Comparison of ENCODE assay signal across 1 cellular context in genomic region chr17:18258356-18259038, GRCh38.
TF ChIP-seq lines count a peak whose summit lies in the region.

TSS of gene FLII (minus strand) at chr17:18258738. CDS start at chr17:18258690, 48 bp downstream.

TF ChIP-seq in HepG2, 621 proteins besides CTCF, POLR2A, EP300 and RAD21 (continued from another document and continues in another):
- peak; percentile 47; the same call in 1 of the 2 replicates for TF ChIP-seq ZNF230 (CRISPR knock-in tag; IDR thresholded peaks at IDR 0.05)
- 0 out of 2 replicates have a peak, but pooled peaks have one; percentile 27 for TF ChIP-seq ZNF460 (CRISPR knock-in tag; IDR thresholded peaks at IDR 0.05; ENCODE audit: borderline replicate concordance)
- peak; percentile 22; the same call in 1 of the 2 replicates for TF ChIP-seq ZNF564 (CRISPR knock-in tag; IDR thresholded peaks at IDR 0.05)
- TF ChIP-seq IKZF5 (CRISPR knock-in tag; IDR thresholded peaks at IDR 0.05): no peak
- TF ChIP-seq REXO4 (CRISPR knock-in tag; IDR thresholded peaks at IDR 0.05; ENCODE audit: borderline replicate concordance): 0 out of 2 replicates have a peak, but pooled peaks have one; percentile 60
- no peak for TF ChIP-seq MEIS1 (CRISPR knock-in tag; IDR thresholded peaks at IDR 0.05; ENCODE audit: borderline replicate concordance)
- TF ChIP-seq, protein P1, sequence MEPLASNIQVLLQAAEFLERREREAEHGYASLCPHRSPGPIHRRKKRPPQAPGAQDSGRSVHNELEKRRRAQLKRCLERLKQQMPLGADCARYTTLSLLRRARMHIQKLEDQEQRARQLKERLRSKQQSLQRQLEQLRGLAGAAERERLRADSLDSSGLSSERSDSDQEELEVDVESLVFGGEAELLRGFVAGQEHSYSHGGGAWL (CRISPR knock-in tag; IDR thresholded peaks at IDR 0.05): peak; percentile 39; the same call in 1 of the 2 replicates
- no peak for TF ChIP-seq SMAD3 (CRISPR knock-in tag; IDR thresholded peaks at IDR 0.05)
- no peak for TF ChIP-seq NFIB (CRISPR knock-in tag; IDR thresholded peaks at IDR 0.05; ENCODE audit: borderline replicate concordance)
- TF ChIP-seq ZBTB46 (CRISPR knock-in tag; IDR thresholded peaks at IDR 0.05; ENCODE audit: borderline replicate concordance): no peak
- peak; percentile 75 for TF ChIP-seq ASH2L (IDR thresholded peaks at IDR 0.05; ENCODE audit: insufficient read length, low read depth, low read length)
- TF ChIP-seq, protein P2, sequence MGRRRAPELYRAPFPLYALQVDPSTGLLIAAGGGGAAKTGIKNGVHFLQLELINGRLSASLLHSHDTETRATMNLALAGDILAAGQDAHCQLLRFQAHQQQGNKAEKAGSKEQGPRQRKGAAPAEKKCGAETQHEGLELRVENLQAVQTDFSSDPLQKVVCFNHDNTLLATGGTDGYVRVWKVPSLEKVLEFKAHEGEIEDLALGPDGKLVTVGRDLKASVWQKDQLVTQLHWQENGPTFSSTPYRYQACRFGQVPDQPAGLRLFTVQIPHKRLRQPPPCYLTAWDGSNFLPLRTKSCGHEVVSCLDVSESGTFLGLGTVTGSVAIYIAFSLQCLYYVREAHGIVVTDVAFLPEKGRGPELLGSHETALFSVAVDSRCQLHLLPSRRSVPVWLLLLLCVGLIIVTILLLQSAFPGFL (CRISPR knock-in tag; IDR thresholded peaks at IDR 0.05): 0 out of 2 replicates have a peak, but pooled peaks have one; percentile 18
- peak; percentile 80 for TF ChIP-seq AGO2 (optimal IDR thresholded peaks at IDR 0.05; ENCODE audit: low read depth, low read length)
- TF ChIP-seq, protein P3, sequence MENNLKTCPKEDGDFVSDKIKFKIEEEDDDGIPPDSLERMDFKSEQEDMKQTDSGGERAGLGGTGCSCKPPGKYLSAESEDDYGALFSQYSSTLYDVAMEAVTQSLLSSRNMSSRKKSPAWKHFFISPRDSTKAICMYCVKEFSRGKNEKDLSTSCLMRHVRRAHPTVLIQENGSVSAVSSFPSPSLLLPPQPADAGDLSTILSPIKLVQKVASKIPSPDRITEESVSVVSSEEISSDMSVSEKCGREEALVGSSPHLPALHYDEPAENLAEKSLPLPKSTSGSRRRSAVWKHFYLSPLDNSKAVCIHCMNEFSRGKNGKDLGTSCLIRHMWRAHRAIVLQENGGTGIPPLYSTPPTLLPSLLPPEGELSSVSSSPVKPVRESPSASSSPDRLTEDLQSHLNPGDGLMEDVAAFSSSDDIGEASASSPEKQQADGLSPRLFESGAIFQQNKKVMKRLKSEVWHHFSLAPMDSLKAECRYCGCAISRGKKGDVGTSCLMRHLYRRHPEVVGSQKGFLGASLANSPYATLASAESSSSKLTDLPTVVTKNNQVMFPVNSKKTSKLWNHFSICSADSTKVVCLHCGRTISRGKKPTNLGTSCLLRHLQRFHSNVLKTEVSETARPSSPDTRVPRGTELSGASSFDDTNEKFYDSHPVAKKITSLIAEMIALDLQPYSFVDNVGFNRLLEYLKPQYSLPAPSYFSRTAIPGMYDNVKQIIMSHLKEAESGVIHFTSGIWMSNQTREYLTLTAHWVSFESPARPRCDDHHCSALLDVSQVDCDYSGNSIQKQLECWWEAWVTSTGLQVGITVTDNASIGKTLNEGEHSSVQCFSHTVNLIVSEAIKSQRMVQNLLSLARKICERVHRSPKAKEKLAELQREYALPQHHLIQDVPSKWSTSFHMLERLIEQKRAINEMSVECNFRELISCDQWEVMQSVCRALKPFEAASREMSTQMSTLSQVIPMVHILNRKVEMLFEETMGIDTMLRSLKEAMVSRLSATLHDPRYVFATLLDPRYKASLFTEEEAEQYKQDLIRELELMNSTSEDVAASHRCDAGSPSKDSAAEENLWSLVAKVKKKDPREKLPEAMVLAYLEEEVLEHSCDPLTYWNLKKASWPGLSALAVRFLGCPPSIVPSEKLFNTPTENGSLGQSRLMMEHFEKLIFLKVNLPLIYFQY (CRISPR knock-in tag; IDR thresholded peaks at IDR 0.05; ENCODE audit: borderline replicate concordance): peak; percentile 68; the same call in 1 of the 2 replicates
- TF ChIP-seq ATF3 (CRISPR knock-in tag; IDR thresholded peaks at IDR 0.05): peak; percentile 10; the same call in 1 of the 2 replicates
- TF ChIP-seq, protein P4, sequence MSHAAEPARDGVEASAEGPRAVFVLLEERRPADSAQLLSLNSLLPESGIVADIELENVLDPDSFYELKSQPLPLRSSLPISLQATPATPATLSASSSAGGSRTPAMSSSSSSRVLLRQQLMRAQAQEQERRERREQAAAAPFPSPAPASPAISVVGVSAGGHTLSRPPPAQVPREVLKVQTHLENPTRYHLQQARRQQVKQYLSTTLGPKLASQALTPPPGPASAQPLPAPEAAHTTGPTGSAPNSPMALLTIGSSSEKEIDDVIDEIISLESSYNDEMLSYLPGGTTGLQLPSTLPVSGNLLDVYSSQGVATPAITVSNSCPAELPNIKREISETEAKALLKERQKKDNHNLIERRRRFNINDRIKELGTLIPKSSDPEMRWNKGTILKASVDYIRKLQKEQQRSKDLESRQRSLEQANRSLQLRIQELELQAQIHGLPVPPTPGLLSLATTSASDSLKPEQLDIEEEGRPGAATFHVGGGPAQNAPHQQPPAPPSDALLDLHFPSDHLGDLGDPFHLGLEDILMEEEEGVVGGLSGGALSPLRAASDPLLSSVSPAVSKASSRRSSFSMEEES (CRISPR knock-in tag; IDR thresholded peaks at IDR 0.05): no peak; the same call in 1 of the 2 replicates
- TF ChIP-seq KDM5A (IDR thresholded peaks at IDR 0.05; ENCODE audit: borderline replicate concordance, low read length): 0 out of 2 replicates have a peak, but pooled peaks have one; percentile 15
- TF ChIP-seq, protein P5, sequence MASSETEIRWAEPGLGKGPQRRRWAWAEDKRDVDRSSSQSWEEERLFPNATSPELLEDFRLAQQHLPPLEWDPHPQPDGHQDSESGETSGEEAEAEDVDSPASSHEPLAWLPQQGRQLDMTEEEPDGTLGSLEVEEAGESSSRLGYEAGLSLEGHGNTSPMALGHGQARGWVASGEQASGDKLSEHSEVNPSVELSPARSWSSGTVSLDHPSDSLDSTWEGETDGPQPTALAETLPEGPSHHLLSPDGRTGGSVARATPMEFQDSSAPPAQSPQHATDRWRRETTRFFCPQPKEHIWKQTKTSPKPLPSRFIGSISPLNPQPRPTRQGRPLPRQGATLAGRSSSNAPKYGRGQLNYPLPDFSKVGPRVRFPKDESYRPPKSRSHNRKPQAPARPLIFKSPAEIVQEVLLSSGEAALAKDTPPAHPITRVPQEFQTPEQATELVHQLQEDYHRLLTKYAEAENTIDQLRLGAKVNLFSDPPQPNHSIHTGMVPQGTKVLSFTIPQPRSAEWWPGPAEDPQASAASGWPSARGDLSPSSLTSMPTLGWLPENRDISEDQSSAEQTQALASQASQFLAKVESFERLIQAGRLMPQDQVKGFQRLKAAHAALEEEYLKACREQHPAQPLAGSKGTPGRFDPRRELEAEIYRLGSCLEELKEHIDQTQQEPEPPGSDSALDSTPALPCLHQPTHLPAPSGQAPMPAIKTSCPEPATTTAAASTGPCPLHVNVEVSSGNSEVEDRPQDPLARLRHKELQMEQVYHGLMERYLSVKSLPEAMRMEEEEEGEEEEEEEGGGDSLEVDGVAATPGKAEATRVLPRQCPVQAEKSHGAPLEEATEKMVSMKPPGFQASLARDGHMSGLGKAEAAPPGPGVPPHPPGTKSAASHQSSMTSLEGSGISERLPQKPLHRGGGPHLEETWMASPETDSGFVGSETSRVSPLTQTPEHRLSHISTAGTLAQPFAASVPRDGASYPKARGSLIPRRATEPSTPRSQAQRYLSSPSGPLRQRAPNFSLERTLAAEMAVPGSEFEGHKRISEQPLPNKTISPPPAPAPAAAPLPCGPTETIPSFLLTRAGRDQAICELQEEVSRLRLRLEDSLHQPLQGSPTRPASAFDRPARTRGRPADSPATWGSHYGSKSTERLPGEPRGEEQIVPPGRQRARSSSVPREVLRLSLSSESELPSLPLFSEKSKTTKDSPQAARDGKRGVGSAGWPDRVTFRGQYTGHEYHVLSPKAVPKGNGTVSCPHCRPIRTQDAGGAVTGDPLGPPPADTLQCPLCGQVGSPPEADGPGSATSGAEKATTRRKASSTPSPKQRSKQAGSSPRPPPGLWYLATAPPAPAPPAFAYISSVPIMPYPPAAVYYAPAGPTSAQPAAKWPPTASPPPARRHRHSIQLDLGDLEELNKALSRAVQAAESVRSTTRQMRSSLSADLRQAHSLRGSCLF (CRISPR knock-in tag; IDR thresholded peaks at IDR 0.05; ENCODE audit: borderline replicate concordance): no peak
- 0 out of 2 replicates have a peak, but pooled peaks have one; percentile 30 for TF ChIP-seq ZNF280B (CRISPR knock-in tag; IDR thresholded peaks at IDR 0.05; ENCODE audit: borderline replicate concordance)
- no peak for TF ChIP-seq ZNF354B (CRISPR knock-in tag; IDR thresholded peaks at IDR 0.05)
- TF ChIP-seq RFXAP (CRISPR knock-in tag; IDR thresholded peaks at IDR 0.05; ENCODE audit: borderline replicate concordance): peak; percentile 66; the same call in 1 of the 2 replicates
- TF ChIP-seq ZNF777 (CRISPR knock-in tag; IDR thresholded peaks at IDR 0.05): 0 out of 2 replicates have a peak, but pooled peaks have one; percentile 54
- peak; percentile 31; the same call in 1 of the 2 replicates for TF ChIP-seq PHF20 (CRISPR knock-in tag; IDR thresholded peaks at IDR 0.05)
- TF ChIP-seq ZNF446 (CRISPR knock-in tag; IDR thresholded peaks at IDR 0.05): peak; percentile 43; the same call in 1 of the 2 replicates
- no peak for TF ChIP-seq U2AF1 (optimal IDR thresholded peaks at IDR 0.05; ENCODE audit: low read depth, low read length)
- TF ChIP-seq TBX2 (CRISPR knock-in tag; IDR thresholded peaks at IDR 0.05; ENCODE audit: borderline replicate concordance): peak; percentile 71
- no peak for TF ChIP-seq CHD2 (IDR thresholded peaks at IDR 0.05; ENCODE audit: low read depth, low read length)
- TF ChIP-seq ERF (CRISPR knock-in tag; IDR thresholded peaks at IDR 0.05): peak; percentile 36
- TF ChIP-seq, protein P6, sequence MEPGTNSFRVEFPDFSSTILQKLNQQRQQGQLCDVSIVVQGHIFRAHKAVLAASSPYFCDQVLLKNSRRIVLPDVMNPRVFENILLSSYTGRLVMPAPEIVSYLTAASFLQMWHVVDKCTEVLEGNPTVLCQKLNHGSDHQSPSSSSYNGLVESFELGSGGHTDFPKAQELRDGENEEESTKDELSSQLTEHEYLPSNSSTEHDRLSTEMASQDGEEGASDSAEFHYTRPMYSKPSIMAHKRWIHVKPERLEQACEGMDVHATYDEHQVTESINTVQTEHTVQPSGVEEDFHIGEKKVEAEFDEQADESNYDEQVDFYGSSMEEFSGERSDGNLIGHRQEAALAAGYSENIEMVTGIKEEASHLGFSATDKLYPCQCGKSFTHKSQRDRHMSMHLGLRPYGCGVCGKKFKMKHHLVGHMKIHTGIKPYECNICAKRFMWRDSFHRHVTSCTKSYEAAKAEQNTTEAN (CRISPR knock-in tag; conservative IDR thresholded peaks at IDR 0.05): 0 out of 2 replicates have a peak, but pooled peaks have one; percentile 20
- TF ChIP-seq ZNF33A (CRISPR knock-in tag; IDR thresholded peaks at IDR 0.05; ENCODE audit: borderline replicate concordance): no peak
- no peak for TF ChIP-seq MED8 (CRISPR knock-in tag; IDR thresholded peaks at IDR 0.05; ENCODE audit: insufficient replicate concordance)
- no peak for TF ChIP-seq NFYC (CRISPR knock-in tag; IDR thresholded peaks at IDR 0.05)
- TF ChIP-seq MYNN (CRISPR knock-in tag; IDR thresholded peaks at IDR 0.05; ENCODE audit: low read depth): no peak
